ENCODE assay signal across 15 cellular contexts in the genomic region with DNA sequence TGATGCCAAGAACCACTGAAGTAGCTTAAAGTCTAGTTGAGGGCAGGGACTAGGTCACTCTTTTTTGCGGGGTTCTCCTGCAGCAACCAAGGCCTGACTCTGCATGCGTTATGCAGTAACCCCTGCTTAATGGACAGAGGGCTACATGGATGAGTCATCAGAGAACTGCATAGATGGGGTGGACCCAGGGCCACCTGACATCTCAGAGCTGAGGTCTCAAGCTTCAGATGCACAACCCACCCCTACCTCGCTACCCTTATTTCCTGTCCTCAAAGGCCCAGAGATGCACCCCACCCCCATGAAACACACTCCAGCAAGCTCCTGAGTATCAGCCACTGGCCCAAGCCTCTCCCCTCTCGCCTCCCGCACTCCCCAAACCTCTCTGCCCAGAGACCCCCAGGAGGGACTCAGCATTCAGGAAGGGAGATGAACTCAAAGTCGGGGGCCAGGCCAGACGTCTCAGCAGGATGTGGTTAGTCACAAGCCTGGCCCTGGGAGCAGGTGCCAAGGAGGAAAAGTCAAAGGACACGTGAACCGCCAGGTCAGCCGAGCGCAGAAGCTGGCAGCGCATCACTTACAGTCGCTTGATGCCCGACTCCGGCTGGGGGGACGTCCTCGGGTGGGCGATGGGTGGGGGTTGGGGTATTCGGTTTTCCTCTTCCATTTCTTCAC. TPM values are rescaled to one million over a fixed set of nuclear protein-coding genes. Genes with fewer than 3 reads are reported as not detected.
DNase-seq lines count a peak whose midpoint lies in the region; TF ChIP-seq lines count a peak whose summit lies in the region.
"Had no signal": no experiment of that assay in that cellular context is flagged by ENCODE, and none has a peak within 500 bp of the region (broad histone marks: within the 10 kb centered on the region; RNA-seq: fewer than 3 reads in every experiment).

No MANE protein-coding gene starts in this region.

- peak; percentile 39 for DNase-seq in activated naive CD4-positive, alpha-beta T cell treated with anti-CD3 and anti-CD28 coated beads for 36 hours
- no peak for DNase-seq in activated naive CD4-positive, alpha-beta T cell (lab: John Stamatoyannopoulos, UW)
- DNase-seq in RPMI8226 (peak; percentile 32), dermis blood vessel endothelial cell (peak; percentile 37), substantia nigra (lab: John Stamatoyannopoulos, UW) (no peak), NCI-H446 (lab: John Stamatoyannopoulos, UW) (no peak), NCI-H345 (lab: John Stamatoyannopoulos, UW) (no peak), uterus (no peak)
- DNase-seq: body of pancreas, foreskin melanocyte, NCI-H1048, NCI-H2171, occipital lobe, SK-N-SH had no signal

- no peak overlapping the region for H3K27ac Mint-ChIP-seq in activated naive CD4-positive, alpha-beta T cell treated with anti-CD3 and anti-CD28 coated beads for 36 hours

- CTCF ChIA-PET in activated naive CD4-positive, alpha-beta T cell treated with anti-CD3 and anti-CD28 coated beads for 36 hours (lab: Charles Lee) = interaction anchor here (1.0 kb wide), 1 partner anchor 11 kb away, joined by 4 read pairs; no protein-coding TSS in a partner anchor

- H3K27me3 ChIP-seq in uterus = no peaks in the 10 kb centered on the region
- H3K27me3 ChIP-seq: body of pancreas had no signal

- H3K4me1 Mint-ChIP-seq in activated naive CD4-positive, alpha-beta T cell treated with anti-CD3 and anti-CD28 coated beads for 36 hours (ENCODE audit: low read depth) = peaks cover 37% of the 10 kb centered on the region

- TF ChIP-seq POLR2A in uterus (IDR thresholded peaks at IDR 0.05) = no peak

- intact Hi-C loops in activated naive CD4-positive, alpha-beta T cell treated with anti-CD3 and anti-CD28 coated beads for 36 hours (cut with micrococcal nuclease) = no loop called here
- intact Hi-C loops in uterus (cut with DNase I; ENCODE audit: low total_unique reads) = no loop called here

- H3K4me1 ChIP-seq in uterus = no peaks in the 10 kb centered on the region
- H3K4me1 ChIP-seq: body of pancreas had no signal

- H3K27ac ChIP-seq in substantia nigra (ENCODE audit: low read depth, low read length, poor library complexity, severe bottlenecking) = peak overlapping the region; percentile 61
- H3K27ac ChIP-seq in uterus = no peak overlapping the region
- H3K27ac ChIP-seq: body of pancreas had no signal

- H3K36me3 Mint-ChIP-seq in activated naive CD4-positive, alpha-beta T cell treated with anti-CD3 and anti-CD28 coated beads for 36 hours (ENCODE audit: low read depth) = no peaks in the 10 kb centered on the region

- no peaks in the 10 kb centered on the region for H3K9me3 ChIP-seq in uterus
- H3K9me3 ChIP-seq: body of pancreas, SK-N-SH had no signal

- H3K27me3 Mint-ChIP-seq in activated naive CD4-positive, alpha-beta T cell treated with anti-CD3 and anti-CD28 coated beads for 36 hours (ENCODE audit: low read depth) = no peaks in the 10 kb centered on the region

- no peak for TF ChIP-seq CTCF in uterus (IDR thresholded peaks at IDR 0.05)

- H3K36me3 ChIP-seq in uterus = no peaks in the 10 kb centered on the region

- H3K4me3 ChIP-seq in uterus = no peak overlapping the region
- H3K4me3 ChIP-seq: body of pancreas, smooth muscle cell had no signal

- H3K4me3 Mint-ChIP-seq in activated naive CD4-positive, alpha-beta T cell treated with anti-CD3 and anti-CD28 coated beads for 36 hours = no peak overlapping the region

- no peaks in the 10 kb centered on the region for H3K9me3 Mint-ChIP-seq in activated naive CD4-positive, alpha-beta T cell treated with anti-CD3 and anti-CD28 coated beads for 36 hours

RNA-seq across cellular contexts. Expression of a gene that starts 25.8 kb away (rescaled TPM):
- total RNA-seq in activated naive CD4-positive, alpha-beta T cell treated with anti-CD3 and anti-CD28 coated beads for 36 hours = 10 to 100 TPM; 21.5 to 21.8 TPM
- total RNA-seq in dermis blood vessel endothelial cell = 11.3 and 14.0 TPM in 2 replicates
- total RNA-seq in uterus = 10 to 100 TPM in 3 of 4 donors, under 1 TPM in 1; 0.29 to 41.0 (median 24.3) TPM

RNA-seq across cellular contexts. Expression of a gene that starts 47.3 kb away (rescaled TPM):
- 1 to 10 TPM; 8.1 to 9.1 TPM for total RNA-seq in activated naive CD4-positive, alpha-beta T cell treated with anti-CD3 and anti-CD28 coated beads for 36 hours
- total RNA-seq in dermis blood vessel endothelial cell (3.8 and 4.1 TPM in 2 replicates), uterus (10 to 100 TPM in 1 of 4 donors, 1 to 10 TPM in 3; 4.0 to 10.1 (median 5.8) TPM)

RNA-seq across cellular contexts. Expression of a gene that starts 49.8 kb away (rescaled TPM):
- 1 to 10 TPM; 2.2 to 3.2 TPM for total RNA-seq in activated naive CD4-positive, alpha-beta T cell treated with anti-CD3 and anti-CD28 coated beads for 36 hours
- total RNA-seq in dermis blood vessel endothelial cell (6.0 and 7.4 TPM in 2 replicates), uterus (10 to 100 TPM in 2 of 4 donors, 1 to 10 TPM in 2; 2.9 to 32.3 (median 18.4) TPM)

Comparison
In these comparisons a context has a peak if more than half of its experiments do, and no peak if none do; other contexts are left out.
1. DNase-seq: peak in activated naive CD4-positive, alpha-beta T cell treated with anti-CD3 and anti-CD28 coated beads for 36 hours (single experiment), RPMI8226 (single experiment) and dermis blood vessel endothelial cell (single experiment); none in activated naive CD4-positive, alpha-beta T cell (0 of 4), substantia nigra (0 of 49), NCI-H446 (0 of 2), NCI-H345 (single experiment) and uterus (0 of 2).